ENCODE assay signal across 33 cellular contexts in genomic region chr14:66000771-66001170, GRCh38.
"Had no signal": no experiment of that assay in that cellular context is flagged by ENCODE, and none has a peak within 500 bp of the region (broad histone marks: within the 10 kb centered on the region; RNA-seq: fewer than 3 reads in every experiment).

No MANE protein-coding gene starts in this region.

- H3K36me3 ChIP-seq: adrenal gland, SJSA1 had no signal

- H3K4me1 ChIP-seq: adrenal gland, body of pancreas, SJSA1 had no signal

- H3K4me2 ChIP-seq: KMS-11 had no signal

- H3K27me3 ChIP-seq: adrenal gland, body of pancreas, SJSA1 had no signal

- H3K9ac ChIP-seq: KMS-11 had no signal

- FAIRE-seq: astrocyte had no signal

- H3K27ac ChIP-seq: adrenal gland, body of pancreas, KMS-11, SJSA1, VCaP had no signal

- H3K9me3 ChIP-seq: body of pancreas, SJSA1 had no signal

- DNase-seq: activated B cell treated with CpG ODN at 0.5 μM for 24 hours; activated CD4-positive, alpha-beta memory T cell treated with anti-CD3 and anti-CD28 coated beads for 36 hours; activated CD4-positive, alpha-beta T cell treated with anti-CD3 and anti-CD28 coated beads for 4 hours; activated CD4-positive, alpha-beta T cell treated with anti-CD3 and anti-CD28 coated beads, Interleukin-2, amount 50 U/mL, for 1 hour; activated CD4-positive, CD25-positive, alpha-beta regulatory T cell treated with anti-CD3 and anti-CD28 coated beads, Interleukin-2, amount 50 U/mL, for 72 hours; activated CD8-positive, alpha-beta memory T cell treated with anti-CD3 and anti-CD28 coated beads, Interleukin-2, amount 50 U/mL, for 4 hours; activated gamma-delta T cell treated with Interleukin-2 at 50 U/mL for 16 hours; activated naive CD4-positive, alpha-beta T cell treated with anti-CD3 and anti-CD28 coated beads for 36 hours; activated T-cell treated with anti-CD3 and anti-CD28 coated beads for 4 hours; activated T-cell treated with anti-CD3 and anti-CD28 coated beads, Interleukin-2, amount 50 U/mL, for 4 hours; adrenal gland; body of pancreas; central memory CD4-positive, alpha-beta T cell; MM.1S; NCI-H1048; NCI-H1105 treated with DMSO at 0.1 percent for 48 hours; NCI-H1436; NCI-H1694; NCI-H2029; NCI-H510A; NCI-H526; NCI-H748 treated with DMSO at 0.1 percent for 48 hours; NK-92 treated with Interleukin-12 subunit alpha and Interleukin-12 subunit beta, amount 100 ng/mL, for 24 hours; OCI-M1; SHP77 treated with DMSO at 0.1 percent for 48 hours; SW 1271; T-helper 1 cell; T-helper 2 cell; T-helper 9 cell had no signal

- H3K4me3 ChIP-seq: adrenal gland, body of pancreas, SJSA1 had no signal
